ENCODE assay signal across 8 cellular contexts in genomic region chr1:21937372-21938121, GRCh38. TPM values are rescaled to one million over a fixed set of nuclear protein-coding genes. Genes with fewer than 3 reads are reported as not detected.
DNase-seq lines count a peak whose midpoint lies in the region; ATAC-seq and TF ChIP-seq lines count a peak whose summit lies in the region.

No MANE protein-coding gene starts in this region.

- peak; percentile 82 to 94 (median 88) for ATAC-seq in right lobe of liver

- DNase-seq in COLO829 (ENCODE audit: low spot score) = peak; percentile 40
- no peak for DNase-seq in HFF-Myc (ENCODE audit: extremely low read depth, low read depth)
- peak; percentile 15 for DNase-seq in NCI-H345 treated with DMSO at 0.1 percent for 48 hours (lab: John Stamatoyannopoulos, UW; ENCODE audit: unreplicated experiment)
- peak; percentile 56 for DNase-seq in activated CD4-positive, alpha-beta memory T cell treated with anti-CD3 and anti-CD28 coated beads, Interleukin-2, amount 10 ng/mL, durations not matched to agents 7 days and 5 days
- peak; percentile 92 for DNase-seq in ecto neural progenitor cell (ENCODE audit: low spot score)
- peak; percentile 87 to 89 (median 87) for DNase-seq in right lobe of liver
- DNase-seq in stimulated activated CD4-positive, alpha-beta T cell treated with anti-CD3 and anti-CD28 coated beads, Interleukin-2, amount 100 ng/mL, for 24 hours = peak; percentile 67 to 70
- DNase-seq in NCI-H2029 (lab: John Stamatoyannopoulos, UW) = no peak

- no peaks in the 10 kb centered on the region for H3K9me3 ChIP-seq in right lobe of liver

- no peaks in the 10 kb centered on the region for H3K36me3 Mint-ChIP-seq in activated CD4-positive, alpha-beta memory T cell treated with anti-CD3 and anti-CD28 coated beads, Interleukin-2, amount 10 ng/mL, durations not matched to agents 7 days and 5 days (ENCODE audit: low read depth)

- H3K27ac ChIP-seq in right lobe of liver = peak overlapping the region in 1 of 3 donors; percentile 33

- H3K4me3 ChIP-seq in HFF-Myc (replicated peaks; ENCODE audit: low read depth, low read length) (peak overlapping the region; percentile 32), right lobe of liver (peak overlapping the region; percentile 49 to 58 (median 57))

- CTCF ChIA-PET in activated CD4-positive, alpha-beta memory T cell treated with anti-CD3 and anti-CD28 coated beads, Interleukin-2, amount 10 ng/mL, durations not matched to agents 7 days and 5 days (lab: Charles Lee) = no interaction called here

- H3K27ac Mint-ChIP-seq in activated CD4-positive, alpha-beta memory T cell treated with anti-CD3 and anti-CD28 coated beads, Interleukin-2, amount 10 ng/mL, durations not matched to agents 7 days and 5 days = no peak overlapping the region

- peaks cover 6% of the 10 kb centered on the region for H3K4me1 Mint-ChIP-seq in activated CD4-positive, alpha-beta memory T cell treated with anti-CD3 and anti-CD28 coated beads, Interleukin-2, amount 10 ng/mL, durations not matched to agents 7 days and 5 days

- 31% methylated on average over 17 of the region's 69 CpGs for WGBS in right lobe of liver (ENCODE audit: insufficient coverage, low coverage, low lambda C conversion rate, missing lambda C conversion rate)

- H3K9me3 Mint-ChIP-seq in activated CD4-positive, alpha-beta memory T cell treated with anti-CD3 and anti-CD28 coated beads, Interleukin-2, amount 10 ng/mL, durations not matched to agents 7 days and 5 days = no peaks in the 10 kb centered on the region

- peak overlapping the region; percentile 76 for H3K4me3 Mint-ChIP-seq in activated CD4-positive, alpha-beta memory T cell treated with anti-CD3 and anti-CD28 coated beads, Interleukin-2, amount 10 ng/mL, durations not matched to agents 7 days and 5 days

- intact Hi-C loops in right lobe of liver (cut with DNase I) = no loop called here

- peaks cover 38% of the 10 kb centered on the region for H3K27me3 Mint-ChIP-seq in activated CD4-positive, alpha-beta memory T cell treated with anti-CD3 and anti-CD28 coated beads, Interleukin-2, amount 10 ng/mL, durations not matched to agents 7 days and 5 days

- POLR2A ChIA-PET in activated CD4-positive, alpha-beta memory T cell treated with anti-CD3 and anti-CD28 coated beads, Interleukin-2, amount 10 ng/mL, durations not matched to agents 7 days and 5 days (lab: Charles Lee) = no interaction called here

- peak; percentile 52 for TF ChIP-seq POLR2A in right lobe of liver (IDR thresholded peaks at IDR 0.05)

- H3K36me3 ChIP-seq in right lobe of liver = no peaks in the 10 kb centered on the region

- TF ChIP-seq CTCF in HFF-Myc (IDR thresholded peaks at IDR 0.05; ENCODE audit: low read depth, low read length, missing control alignments) (no peak), right lobe of liver (IDR thresholded peaks at IDR 0.05) (no peak)

- no peaks in the 10 kb centered on the region for H3K27me3 ChIP-seq in right lobe of liver

- peaks cover 0 to 4% (median 0%) of the 10 kb centered on the region in 4 donors for H3K4me1 ChIP-seq in right lobe of liver

RNA-seq across cellular contexts. Expression of gene HSPG2, which starts 0.4 kb away (rescaled TPM):
- 1 to 10 TPM; 1.0 to 1.2 TPM for total RNA-seq in activated CD4-positive, alpha-beta memory T cell treated with anti-CD3 and anti-CD28 coated beads, Interleukin-2, amount 10 ng/mL, durations not matched to agents 7 days and 5 days
- 10 to 100 TPM; 31.3 to 90.9 (median 43.7) TPM for total RNA-seq in right lobe of liver

RNA-seq across cellular contexts. Expression of gene CELA3B, which starts 39.3 kb away (rescaled TPM):
- total RNA-seq in activated CD4-positive, alpha-beta memory T cell treated with anti-CD3 and anti-CD28 coated beads, Interleukin-2, amount 10 ng/mL, durations not matched to agents 7 days and 5 days = not detected
- not detected for total RNA-seq in right lobe of liver

Comparison
In these comparisons a context has a peak if more than half of its experiments do, and no peak if none do; other contexts are left out.
1. DNase-seq: peak in COLO829 (single experiment), NCI-H345 treated with DMSO at 0.1 percent for 48 hours (single experiment), activated CD4-positive, alpha-beta memory T cell treated with anti-CD3 and anti-CD28 coated beads, Interleukin-2, amount 10 ng/mL, durations not matched to agents 7 days and 5 days (single experiment), ecto neural progenitor cell (single experiment), right lobe of liver (3 of 3) and stimulated activated CD4-positive, alpha-beta T cell treated with anti-CD3 and anti-CD28 coated beads, Interleukin-2, amount 100 ng/mL, for 24 hours (2 of 2); none in HFF-Myc (single experiment) and NCI-H2029 (single experiment).
2. RNA of gene HSPG2, which starts 0.4 kb away (total RNA-seq): 31.3 to 90.9 TPM in right lobe of liver; 1.0 to 1.2 TPM in activated CD4-positive, alpha-beta memory T cell treated with anti-CD3 and anti-CD28 coated beads, Interleukin-2, amount 10 ng/mL, durations not matched to agents 7 days and 5 days; every median in the first group is over 10 times any median in the second.